In genomic region chr9:127720031-127720864, GRCh38 we compare ENCODE assay signal across 1 cellular context.
TF ChIP-seq lines count a peak whose summit lies in the region.

No MANE protein-coding gene starts in this region.

TF ChIP-seq in IMR-90, 13 proteins besides CTCF, POLR2A, EP300 and RAD21:
- no peak for TF ChIP-seq MXI1 (IDR thresholded peaks at IDR 0.05; ENCODE audit: borderline replicate concordance, low read depth, low read length)
- TF ChIP-seq CEBPB (IDR thresholded peaks at IDR 0.05; ENCODE audit: low read depth, low read length): no peak
